9 cellular contexts compared by ENCODE assay signal in genomic region chr10:34994565-34995142, GRCh38.
DNase-seq lines count a peak whose midpoint lies in the region; ATAC-seq, FAIRE-seq and TF ChIP-seq lines count a peak whose summit lies in the region.
"Had no signal": no experiment of that assay in that cellular context is flagged by ENCODE, and none has a peak within 500 bp of the region (broad histone marks: within the 10 kb centered on the region; RNA-seq: fewer than 3 reads in every experiment).

No MANE protein-coding gene starts in this region.

- H3K36me3 Mint-ChIP-seq in H9 (ENCODE audit: insufficient read depth in 1 of 3, low read depth in 3 of 3) (no peaks in the 10 kb centered on the region), T-cell (peaks cover 5% of the 10 kb centered on the region)

- no peaks in the 10 kb centered on the region for H3K36me3 ChIP-seq in adipocyte (ENCODE audit: control insufficient read depth, insufficient read depth, low read length, severe bottlenecking)
- no peaks in the 10 kb centered on the region for H3K36me3 ChIP-seq in iPS-18a (ENCODE audit: control insufficient read depth, low read depth, low read length)

- WGBS in H9 (ENCODE audit: extremely low coverage, insufficient read length, low lambda C conversion rate): no CpG with 5 or more reads among the region's 7 CpGs

- no peak overlapping the region for H3K4me3 Mint-ChIP-seq in H9
- H3K4me3 Mint-ChIP-seq in T-cell: no peak overlapping the region

- no peaks in the 10 kb centered on the region for H4K20me1 ChIP-seq in H9 (ENCODE audit: control insufficient read depth, insufficient read depth, insufficient read length)

- H3K27me3 Mint-ChIP-seq in H9 (ENCODE audit: low read depth): peaks cover 5% of the 10 kb centered on the region
- no peaks in the 10 kb centered on the region for H3K27me3 Mint-ChIP-seq in T-cell

- H3K4me1 ChIP-seq in H9 (ENCODE audit: insufficient read depth, low read length) (peaks cover 10% of the 10 kb centered on the region), adipocyte (ENCODE audit: control insufficient read depth, insufficient read depth, low read length) (peaks cover 18% of the 10 kb centered on the region), iPS-18a (ENCODE audit: control insufficient read depth, low read depth, low read length) (peaks cover 18% of the 10 kb centered on the region)

- DNase-seq in GM12892 (ENCODE audit: insufficient read length) (peak; percentile 26), H9 (peak; percentile 91), LNCaP clone FGC (ENCODE audit: low read depth) (peak; percentile 43), T-cell (peak in 19 of 34 experiments; percentile 2 to 28 (median 15)), adipocyte (ENCODE audit: low read depth) (peak; percentile 42), NCI-H187 (lab: John Stamatoyannopoulos, UW) (no peak)
- peak; percentile 24 to 64 (median 25) for DNase-seq in stimulated activated CD4-positive, alpha-beta T cell treated with anti-CD3 and anti-CD28 coated beads, Interleukin-12 subunit alpha, Interleukin-12 subunit beta, amount 100 ng/mL, for 48 hours (ENCODE audit: low read depth in 2 of 3, low spot score in 1 of 3)

- TF ChIP-seq CTCF in H9 (conservative IDR thresholded peaks at IDR 0.05): peak; percentile 89
- TF ChIP-seq CTCF in LNCaP clone FGC (IDR thresholded peaks at IDR 0.05; ENCODE audit: control insufficient read depth, extremely low read depth, insufficient read depth): peak; percentile 79

- no peaks in the 10 kb centered on the region for H3K23me2 ChIP-seq in H9 (ENCODE audit: insufficient read length, low read depth, low read length, poor library complexity, severe bottlenecking)

- no peak overlapping the region for H4K8ac ChIP-seq in H9 (replicated peaks; ENCODE audit: insufficient read length, low read depth, low read length)

- H3K9me3 ChIP-seq in H9 (ENCODE audit: control insufficient read depth, low read depth, low read length): no peaks in the 10 kb centered on the region
- H3K9me3 ChIP-seq in adipocyte (ENCODE audit: control insufficient read depth, low read length): no peaks in the 10 kb centered on the region
- no peaks in the 10 kb centered on the region for H3K9me3 ChIP-seq in iPS-18a (ENCODE audit: control insufficient read depth, low read depth, low read length)

- FAIRE-seq in GM12892 (lab: Jason Lieb, UNC): peak; percentile 73

- H4K91ac ChIP-seq in H9 (ENCODE audit: insufficient read length, low read depth, low read length): no peak overlapping the region

- H2BK120ac ChIP-seq in H9 (ENCODE audit: low read depth, low read length, poor library complexity, severe bottlenecking): no peak overlapping the region

- H3T11ph ChIP-seq in H9 (ENCODE audit: low read length): no peak overlapping the region

- ATAC-seq in T-cell (replicated peaks in 1 of 4): peak; percentile 70 to 82 (median 72)

- H3K4me1 Mint-ChIP-seq in H9: peaks cover 20 to 22% of the 10 kb centered on the region in 2 experiments
- H3K4me1 Mint-ChIP-seq in T-cell: peaks cover 7 to 13% (median 12%) of the 10 kb centered on the region in 3 donors

- no peak overlapping the region for H2BK20ac ChIP-seq in H9 (ENCODE audit: low read depth, low read length, poor library complexity, severe bottlenecking)

- H3K4ac ChIP-seq in H9 (ENCODE audit: low read depth, low read length): no peak overlapping the region

- H3K27me3 ChIP-seq in H9 (ENCODE audit: insufficient read depth, low read length): peaks cover 3% of the 10 kb centered on the region; the same call in 1 of the 2 replicates
- no peaks in the 10 kb centered on the region for H3K27me3 ChIP-seq in adipocyte (replicated peaks; ENCODE audit: control insufficient read depth, insufficient read depth, low read length)
- peaks cover 6% of the 10 kb centered on the region for H3K27me3 ChIP-seq in iPS-18a (ENCODE audit: control insufficient read depth, insufficient read depth, low read length)

- H3K14ac ChIP-seq in H9 (ENCODE audit: insufficient read depth, low read length): no peak overlapping the region

- no peak overlapping the region for H3K23ac ChIP-seq in H9 (ENCODE audit: insufficient read length, low read depth, low read length)

- H2BK5ac ChIP-seq in H9 (ENCODE audit: insufficient read length, low read length): no peak overlapping the region

- H3K9me3 Mint-ChIP-seq in H9: no peaks in the 10 kb centered on the region
- H3K9me3 Mint-ChIP-seq in T-cell: no peaks in the 10 kb centered on the region

- no peaks in the 10 kb centered on the region for H3K79me1 ChIP-seq in H9 (ENCODE audit: insufficient read depth, low read depth, low read length, poor library complexity, severe bottlenecking)

- no peaks in the 10 kb centered on the region for H3K79me2 ChIP-seq in H9 (ENCODE audit: insufficient read depth, low read length)

- H2AK5ac ChIP-seq in H9 (ENCODE audit: insufficient read length, low read length): no peak overlapping the region

- H4K5ac ChIP-seq in H9 (ENCODE audit: insufficient read length, low read depth, low read length): no peak overlapping the region

- TF ChIP-seq POLR2A in GM12892 (IDR thresholded peaks at IDR 0.05; ENCODE audit: low read depth, low read length): no peak

- H2BK12ac ChIP-seq in H9 (ENCODE audit: insufficient read length, low read depth, low read length): no peak overlapping the region

- no peak overlapping the region for H3K56ac ChIP-seq in H9 (ENCODE audit: insufficient read length, low read depth, low read length)

- CTCF ChIA-PET in T-cell (lab: Charles Lee): interaction anchor here (0.6 to 2.1 kb wide), 15 partner anchors 15 to 257 kb away, joined by 3 to 11 read pairs (median 5); partner anchors contain the start of gene CREM (in 1 of the 2)

- H3K27ac ChIP-seq in H9 (ENCODE audit: insufficient read length, low read depth, low read length): no peak overlapping the region
- peak overlapping the region; percentile 34 for H3K27ac ChIP-seq in iPS-18a (ENCODE audit: low read length)
- H3K27ac ChIP-seq: skin epidermis had no signal

- H3K4me3 ChIP-seq in LNCaP clone FGC (ENCODE audit: low read depth, low read length) (no peak overlapping the region), adipocyte (ENCODE audit: low read length) (no peak overlapping the region), iPS-18a (ENCODE audit: low read length) (no peak overlapping the region)
- H3K4me3 ChIP-seq: skin epidermis had no signal

- peak overlapping the region; percentile 28 for H3K18ac ChIP-seq in H9 (ENCODE audit: insufficient read length, low read depth, low read length)

- H3K27ac Mint-ChIP-seq in H9 (peak overlapping the region in 1 of 3 experiments; percentile 86; a peak in 2 of 7 replicates), T-cell (peak overlapping the region; percentile 19 to 55)

- H3K9ac ChIP-seq in H9 (ENCODE audit: extremely low read depth, insufficient read length, low read length): no peak overlapping the region
- no peak overlapping the region for H3K9ac ChIP-seq in adipocyte (ENCODE audit: low read length)
- H3K9ac ChIP-seq in iPS-18a (ENCODE audit: low read length): no peak overlapping the region

- no peak overlapping the region for H2BK15ac ChIP-seq in H9 (ENCODE audit: low read depth, low read length)

- POLR2A ChIA-PET in T-cell (lab: Charles Lee): no interaction called here

- no peak overlapping the region for H3K4me2 ChIP-seq in H9 (ENCODE audit: insufficient read depth, insufficient read length, low read length)

- no peak overlapping the region for H2AFZ ChIP-seq in H9 (ENCODE audit: low read length)

Comparison
In these comparisons a context has a peak if more than half of its experiments do, and no peak if none do; other contexts are left out.
1. DNase-seq: peak in GM12892 (single experiment), H9 (single experiment), LNCaP clone FGC (single experiment), T-cell (19 of 34), adipocyte (single experiment) and stimulated activated CD4-positive, alpha-beta T cell treated with anti-CD3 and anti-CD28 coated beads, Interleukin-12 subunit alpha, Interleukin-12 subunit beta, amount 100 ng/mL, for 48 hours (3 of 3); none in NCI-H187 (0 of 2).